In the genomic region with DNA sequence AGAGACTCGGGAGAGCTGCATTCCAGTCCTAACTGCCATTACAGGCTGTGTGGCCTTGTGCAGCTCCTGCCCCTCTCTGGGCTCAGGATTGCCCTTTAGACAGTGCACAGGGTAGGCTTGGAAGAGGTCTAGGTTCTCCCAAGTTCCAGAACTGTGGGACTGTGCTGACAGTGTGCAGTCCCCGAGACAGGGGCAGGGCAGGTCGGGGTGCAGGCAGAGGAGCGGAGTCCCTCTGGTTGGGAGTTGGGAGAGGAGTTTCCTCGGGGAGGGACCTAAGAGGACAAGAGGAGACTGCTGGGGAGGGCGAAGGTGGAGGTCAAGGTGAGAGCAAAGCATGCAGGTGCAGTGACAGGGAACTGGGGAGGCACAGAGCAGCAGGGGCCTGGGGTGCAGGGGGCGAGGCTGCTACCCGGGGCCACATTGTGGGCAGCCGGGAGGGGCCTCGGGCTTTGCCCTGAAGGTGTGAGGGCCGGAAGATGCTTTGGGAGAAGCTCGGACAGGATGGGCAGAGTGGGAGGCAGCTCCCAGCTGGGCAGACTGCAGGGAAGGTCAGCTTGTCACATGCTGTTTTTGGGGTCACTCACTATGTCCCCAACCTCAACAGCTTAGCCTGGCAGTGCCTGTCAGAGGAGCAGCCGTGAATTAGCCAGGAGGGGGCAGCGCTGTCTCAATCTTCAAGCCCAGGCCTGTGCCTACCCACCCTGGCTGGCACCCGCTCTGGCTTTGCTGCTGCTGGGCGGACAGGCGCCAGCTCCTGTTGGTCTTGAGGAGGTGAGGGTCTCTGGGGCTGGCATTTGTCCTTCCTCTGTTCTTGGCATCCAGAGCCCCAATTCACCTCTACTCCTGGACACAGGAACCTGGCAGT, we compare ENCODE assay signal across 7 cellular contexts. TPM values are rescaled to one million over a fixed set of nuclear protein-coding genes. Genes with fewer than 3 reads are reported as not detected.
DNase-seq lines count a peak whose midpoint lies in the region; ATAC-seq and TF ChIP-seq lines count a peak whose summit lies in the region.

No MANE protein-coding gene starts in this region.

- H3K4me2 ChIP-seq in osteoblast (ENCODE audit: insufficient read depth, low read length): no peak overlapping the region

- H3K36me3 ChIP-seq in osteoblast (ENCODE audit: insufficient read depth, low read length) (no peaks in the 10 kb centered on the region), upper lobe of left lung (no peaks in the 10 kb centered on the region)

- peak; percentile 22 for ATAC-seq in esophagus mucosa
- peak in 1 of 2 donors; percentile 22 for ATAC-seq in upper lobe of left lung (ENCODE audit: low FRiP score in 2 of 2)
- no peak for ATAC-seq in GM21619 (IDR thresholded peaks at IDR 0.05; ENCODE audit: unreplicated experiment)

- H3K4me1 ChIP-seq in osteoblast (ENCODE audit: insufficient read depth, low read length) (peaks cover 16% of the 10 kb centered on the region), upper lobe of left lung (peaks cover 24 to 33% (median 31%) of the 10 kb centered on the region in 4 donors)

- DNase-seq in NCI-H345 treated with DMSO at 0.1 percent for 48 hours (lab: John Stamatoyannopoulos, UW; ENCODE audit: unreplicated experiment) (peak; percentile 15), osteoblast (ENCODE audit: insufficient read length, low spot score, missing footprints) (peak; percentile 95), upper lobe of left lung (peak in 1 of 2 donors; percentile 58)
- DNase-seq in activated CD8-positive, alpha-beta memory T cell treated with anti-CD3 and anti-CD28 coated beads for 4 hours (ENCODE audit: low read depth in 2 of 2): peak; percentile 23 to 45

- 56 to 73% methylated on average over 12 to 17 of the region's 17 CpGs for WGBS in upper lobe of left lung, 2 donors

- H3K9me3 ChIP-seq in osteoblast (ENCODE audit: low read depth, low read length): no peaks in the 10 kb centered on the region
- H3K9me3 ChIP-seq in upper lobe of left lung: no peaks in the 10 kb centered on the region

- no peaks in the 10 kb centered on the region for H3K79me2 ChIP-seq in osteoblast (ENCODE audit: insufficient read depth, low read length)

- H3K27me3 ChIP-seq in osteoblast (ENCODE audit: insufficient read depth, low read length) (no peaks in the 10 kb centered on the region), upper lobe of left lung (no peaks in the 10 kb centered on the region)

- TF ChIP-seq EP300 in upper lobe of left lung (IDR thresholded peaks at IDR 0.05): no peak

- H3K4me3 ChIP-seq in GM12875 (ENCODE audit: low read depth, low read length) (no peak overlapping the region), osteoblast (ENCODE audit: insufficient read depth, low read length) (no peak overlapping the region), upper lobe of left lung (no peak overlapping the region)

- peak; percentile 50; the same call in 1 of the 2 replicates for TF ChIP-seq CTCF in GM12875 (IDR thresholded peaks at IDR 0.05; ENCODE audit: borderline replicate concordance, insufficient read depth, low read depth, low read length)
- TF ChIP-seq CTCF in osteoblast (IDR thresholded peaks at IDR 0.05; ENCODE audit: extremely low read depth, low read depth, low read length): peak; percentile 61
- peak; percentile 42 to 73 (median 60) for TF ChIP-seq CTCF in upper lobe of left lung (IDR thresholded peaks at IDR 0.05)

- H2AFZ ChIP-seq in osteoblast (ENCODE audit: low read length): no peak overlapping the region

- TF ChIP-seq POLR2A in upper lobe of left lung (IDR thresholded peaks at IDR 0.05): no peak

- H4K20me1 ChIP-seq in osteoblast (ENCODE audit: insufficient read depth, low read length): no peaks in the 10 kb centered on the region

- no peak overlapping the region for H3K27ac ChIP-seq in osteoblast (ENCODE audit: low read depth, low read length)
- no peak overlapping the region for H3K27ac ChIP-seq in upper lobe of left lung

RNA-seq across cellular contexts. Expression of a gene that starts 15.4 kb away (rescaled TPM):
- 1.9 TPM for total RNA-seq in esophagus mucosa
- 11.5 and 20.3 TPM in 2 replicates for total RNA-seq in osteoblast
- 10 to 100 TPM in 5 of 6 donors, 1 to 10 TPM in 1; 8.5 to 38.3 (median 17.7) TPM for total RNA-seq in upper lobe of left lung
